18 cellular contexts compared by ENCODE assay signal in genomic region chr16:57106767-57107166, GRCh38. TPM values are rescaled to one million over a fixed set of nuclear protein-coding genes. Genes with fewer than 3 reads are reported as not detected.
DNase-seq lines count a peak whose midpoint lies in the region; ATAC-seq, FAIRE-seq and TF ChIP-seq lines count a peak whose summit lies in the region.
"Had no signal": no experiment of that assay in that cellular context is flagged by ENCODE, and none has a peak within 500 bp of the region (broad histone marks: within the 10 kb centered on the region; RNA-seq: fewer than 3 reads in every experiment).

No MANE protein-coding gene starts in this region.

- H3K36me3 ChIP-seq in endothelial cell of umbilical vein (ENCODE audit: control insufficient read depth in 2 of 2, extremely low read depth in 1 of 2, insufficient read depth in 2 of 2, low read length in 2 of 2) (no peaks in the 10 kb centered on the region), vagina (no peaks in the 10 kb centered on the region)
- H3K36me3 ChIP-seq: neural progenitor cell had no signal

- DNase-seq in activated naive CD4-positive, alpha-beta T cell treated with anti-CD3 and anti-CD28 coated beads, Interleukin-2, amount 50 U/mL, for 72 hours (ENCODE audit: low spot score in 2 of 2): no peak
- no peak for DNase-seq in activated naive CD4-positive, alpha-beta T cell (lab: John Stamatoyannopoulos, UW)
- DNase-seq in RPMI7951 (ENCODE audit: low read depth) (peak; percentile 51), endothelial cell of umbilical vein (ENCODE audit: low read depth, low spot score) (peak; percentile 14), substantia nigra (lab: John Stamatoyannopoulos, UW) (peak in 2 of 49 donors; percentile 9 to 26), vagina (ENCODE audit: extremely low spot score in 2 of 2) (no peak), GDM1 (lab: John Stamatoyannopoulos, UW) (no peak)
- DNase-seq: activated CD4-positive, alpha-beta T cell treated with anti-CD3 and anti-CD28 coated beads, Interleukin-2, amount 50 U/mL, for 48 hours; activated naive CD8-positive, alpha-beta T cell treated with anti-CD3 and anti-CD28 coated beads, Interleukin-2, amount 10 ng/mL, durations not matched to agents 7 days and 5 days; activated T-cell treated with anti-CD3 and anti-CD28 coated beads, Interleukin-2, amount 50 U/mL, for 24 hours; CD4-positive, alpha-beta T cell; effector memory CD8-positive, alpha-beta T cell; NCI-H2029 treated with DMSO at 0.1 percent for 48 hours; stimulated activated naive CD4-positive, alpha-beta T cell treated with Interleukin-2 at 50 U/mL for 16 hours; trophoblast cell had no signal

- no peak for FAIRE-seq in endothelial cell of umbilical vein (lab: Jason Lieb, UNC)

- POLR2A ChIA-PET in endothelial cell of umbilical vein (lab: Charles Lee): no interaction called here

- H2AFZ ChIP-seq in endothelial cell of umbilical vein (ENCODE audit: low read depth, low read length): no peak overlapping the region
- H2AFZ ChIP-seq: neural progenitor cell, PC-9 had no signal

- H3K4me3 ChIP-seq in endothelial cell of umbilical vein (replicated peaks in 1 of 3; ENCODE audit: insufficient read depth in 1 of 3, low read depth in 1 of 3, low read length in 3 of 3) (no peak overlapping the region), vagina (no peak overlapping the region)
- H3K4me3 ChIP-seq: neural progenitor cell, PC-9 had no signal

- H3K27ac ChIP-seq in endothelial cell of umbilical vein (ENCODE audit: insufficient read depth, low read depth, low read length) (no peak overlapping the region), substantia nigra (ENCODE audit: low read depth, low read length, poor library complexity, severe bottlenecking) (peak overlapping the region; percentile 92), vagina (no peak overlapping the region)
- H3K27ac ChIP-seq: neural progenitor cell, PC-9 had no signal

- TF ChIP-seq POLR2A in endothelial cell of umbilical vein (IDR thresholded peaks at IDR 0.05; ENCODE audit: low read depth, low read length): no peak
- no peak for TF ChIP-seq POLR2A in vagina (IDR thresholded peaks at IDR 0.05)

- H4K20me1 ChIP-seq in endothelial cell of umbilical vein (replicated peaks; ENCODE audit: control insufficient read depth, extremely low read depth, insufficient read depth, low read length): no peaks in the 10 kb centered on the region

- H3K27me3 ChIP-seq in endothelial cell of umbilical vein (ENCODE audit: control insufficient read depth in 2 of 2, insufficient read depth in 2 of 2, low read length in 2 of 2) (no peaks in the 10 kb centered on the region), vagina (no peaks in the 10 kb centered on the region)
- H3K27me3 ChIP-seq: neural progenitor cell had no signal

- dilution Hi-C loops in endothelial cell of umbilical vein (cut with MboI; ENCODE audit: extremely low pct_ligation_motif_present, low sequenced_read_pairs): no loop called here

- intact Hi-C loops in endothelial cell of umbilical vein (cut with micrococcal nuclease): no loop called here
- intact Hi-C loops in vagina (cut with DNase I): no loop called here

- H3K9me3 ChIP-seq in endothelial cell of umbilical vein (replicated peaks; ENCODE audit: control insufficient read depth, insufficient read depth, low read length) (no peaks in the 10 kb centered on the region), vagina (no peaks in the 10 kb centered on the region)

- no peaks in the 10 kb centered on the region for H3K9me1 ChIP-seq in endothelial cell of umbilical vein (replicated peaks; ENCODE audit: control insufficient read depth, extremely low read depth, insufficient read depth, low read length)

- H3K4me2 ChIP-seq in endothelial cell of umbilical vein (ENCODE audit: insufficient read depth, low read length): no peak overlapping the region
- H3K4me2 ChIP-seq: neural progenitor cell, PC-9 had no signal

- no TSS peak for BruUV-seq in endothelial cell of umbilical vein (replicated peaks; lab: Mats Ljungman, UMichigan)

- H3K9me3 Mint-ChIP-seq in activated naive CD4-positive, alpha-beta T cell treated with anti-CD3 and anti-CD28 coated beads, Interleukin-2, amount 50 U/mL, for 72 hours: no peaks in the 10 kb centered on the region
- H3K9me3 Mint-ChIP-seq: activated naive CD8-positive, alpha-beta T cell treated with anti-CD3 and anti-CD28 coated beads, Interleukin-2, amount 10 ng/mL, durations not matched to agents 7 days and 5 days; activated T-cell treated with anti-CD3 and anti-CD28 coated beads, Interleukin-2, amount 50 U/mL, for 24 hours; CD4-positive, alpha-beta T cell; effector memory CD8-positive, alpha-beta T cell; neural progenitor cell had no signal

- peak; percentile 7 to 61 for ATAC-seq in activated naive CD4-positive, alpha-beta T cell treated with anti-CD3 and anti-CD28 coated beads, Interleukin-2, amount 50 U/mL, for 72 hours
- no peak for ATAC-seq in HG03196 (IDR thresholded peaks at IDR 0.05; ENCODE audit: unreplicated experiment)
- ATAC-seq: effector memory CD8-positive, alpha-beta T cell had no signal

- TF ChIP-seq CTCF in endothelial cell of umbilical vein (IDR thresholded peaks at IDR 0.05; ENCODE audit: extremely low read depth in 1 of 2, insufficient read depth in 1 of 2, low read depth in 1 of 2, low read length in 2 of 2): no peak
- TF ChIP-seq CTCF in vagina (IDR thresholded peaks at IDR 0.05): no peak

- H3K4me1 ChIP-seq in endothelial cell of umbilical vein (ENCODE audit: control insufficient read depth, extremely low read depth, insufficient read depth, low read length): no peaks in the 10 kb centered on the region
- peaks cover 7% of the 10 kb centered on the region for H3K4me1 ChIP-seq in vagina

- H3K9ac ChIP-seq in endothelial cell of umbilical vein (replicated peaks; ENCODE audit: extremely low read depth, insufficient read depth, low read length): no peak overlapping the region
- H3K9ac ChIP-seq: neural progenitor cell had no signal

- peak overlapping the region in 1 of 2 donors; percentile 50 for H3K27ac Mint-ChIP-seq in activated naive CD4-positive, alpha-beta T cell treated with anti-CD3 and anti-CD28 coated beads, Interleukin-2, amount 50 U/mL, for 72 hours
- H3K27ac Mint-ChIP-seq: CD4-positive, alpha-beta T cell had no signal

- H3K79me2 ChIP-seq in endothelial cell of umbilical vein (ENCODE audit: control insufficient read depth, insufficient read depth, low read length): peaks cover 3% of the 10 kb centered on the region

- CTCF ChIA-PET in endothelial cell of umbilical vein (lab: Charles Lee): interaction anchor here (1.1 to 1.7 kb wide), 3 partner anchors 14 to 22 kb away, joined by 3 to 13 read pairs (median 6); partner anchors contain the start of gene CPNE2

- H3K36me3 Mint-ChIP-seq in activated naive CD4-positive, alpha-beta T cell treated with anti-CD3 and anti-CD28 coated beads, Interleukin-2, amount 50 U/mL, for 72 hours: no peaks in the 10 kb centered on the region
- H3K36me3 Mint-ChIP-seq: activated naive CD8-positive, alpha-beta T cell treated with anti-CD3 and anti-CD28 coated beads, Interleukin-2, amount 10 ng/mL, durations not matched to agents 7 days and 5 days; neural progenitor cell had no signal

TF ChIP-seq in endothelial cell of umbilical vein, 7 proteins besides CTCF, POLR2A, EP300 and RAD21:
- TF ChIP-seq JUN (IDR thresholded peaks at IDR 0.05; ENCODE audit: borderline replicate concordance, insufficient read depth, insufficient read length, low read depth) (no peak), FOS (IDR thresholded peaks at IDR 0.05; ENCODE audit: borderline replicate concordance, insufficient read depth, low read length) (no peak), GATA2 (IDR thresholded peaks at IDR 0.05; ENCODE audit: insufficient read depth, insufficient read length, low read depth, low read length) (no peak), MYC (IDR thresholded peaks at IDR 0.05; ENCODE audit: low read depth, low read length) (no peak), MAX (IDR thresholded peaks at IDR 0.05; ENCODE audit: insufficient read depth, insufficient read length) (no peak), POLR2AphosphoS5 (IDR thresholded peaks at IDR 0.05; ENCODE audit: insufficient read depth, low read depth, low read length) (no peak), EZH2 (IDR thresholded peaks at IDR 0.05; ENCODE audit: borderline replicate concordance, low read depth, low read length, severe bottlenecking) (no peak)

RNA-seq across cellular contexts. Expression of gene CPNE2, which starts 14.4 kb away (rescaled TPM):
- 10 to 100 TPM in 1 of 2 donors, 1 to 10 TPM in 1; 5.1 to 11.5 TPM for total RNA-seq in activated naive CD4-positive, alpha-beta T cell treated with anti-CD3 and anti-CD28 coated beads, Interleukin-2, amount 50 U/mL, for 72 hours
- 61.8 and 93.1 TPM in 2 replicates for total RNA-seq in RPMI7951 (2014; rRNA removed; shearing (Covaris generic))
- total RNA-seq in endothelial cell of umbilical vein (91.9 and 92.0 TPM in 2 replicates), vagina (40.3 TPM)
- 187 and 226 TPM in 2 replicates for polyA plus RNA-seq in endothelial cell of umbilical vein
- 150 and 158 TPM in 2 replicates for polyA plus RNA-seq in endothelial cell of umbilical vein (2011; cell fraction: cytosol; rRNA removed)
- polyA plus RNA-seq in endothelial cell of umbilical vein (2011; cell fraction: nucleus; rRNA removed): 83.6 and 96.7 TPM in 2 replicates
- 74.3 and 81.4 TPM in 2 replicates for polyA plus RNA-seq in endothelial cell of umbilical vein (2012)
- 139 and 144 TPM in 2 replicates for polyA minus RNA-seq in endothelial cell of umbilical vein
- 9.1 TPM for polyA minus RNA-seq in endothelial cell of umbilical vein (2011; cell fraction: cytosol; rRNA and poly(A)+ RNA removed)
- polyA minus RNA-seq in endothelial cell of umbilical vein (2011; cell fraction: nucleus; rRNA and poly(A)+ RNA removed): 45.1 and 47.6 TPM in 2 replicates

Comparison
In these comparisons a context has a peak if more than half of its experiments do, and no peak if none do; other contexts are left out.
1. DNase-seq: peak in RPMI7951 (single experiment) and endothelial cell of umbilical vein (single experiment); none in activated naive CD4-positive, alpha-beta T cell treated with anti-CD3 and anti-CD28 coated beads, Interleukin-2, amount 50 U/mL, for 72 hours (0 of 2), activated naive CD4-positive, alpha-beta T cell (0 of 4), vagina (0 of 2) and GDM1 (single experiment).